In the genomic region with DNA sequence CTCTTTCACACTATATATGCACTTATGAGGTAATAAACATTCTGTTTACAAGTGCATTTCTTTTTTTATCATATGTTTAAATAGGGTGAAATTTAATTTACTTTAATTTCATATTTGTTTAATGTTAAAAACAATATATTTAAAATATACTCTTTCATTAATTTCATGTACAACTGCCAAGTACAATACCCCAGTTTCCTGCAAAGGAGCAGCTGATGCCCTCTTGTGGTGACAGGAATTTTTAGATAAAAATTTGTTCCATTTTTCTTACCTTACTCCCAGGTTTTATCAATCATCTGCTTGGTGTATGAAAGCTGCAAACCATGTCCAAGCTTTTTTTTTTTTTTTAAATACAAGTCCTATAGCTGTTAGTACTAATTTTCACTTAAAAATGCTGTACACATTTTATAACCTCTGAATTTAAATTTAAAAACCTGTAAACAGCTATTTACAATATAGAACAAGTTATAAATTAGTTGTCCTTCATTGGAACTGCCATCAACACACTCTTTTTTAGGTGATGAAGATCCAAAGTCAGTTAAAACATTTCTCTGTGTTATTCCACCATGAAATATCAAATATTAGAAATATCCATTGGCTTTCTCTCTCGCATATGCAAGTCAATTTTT, we compare ENCODE assay signal across 10 cellular contexts. TPM values are rescaled to one million over a fixed set of nuclear protein-coding genes. Genes with fewer than 3 reads are reported as not detected.
A peak's percentile ranks its signal among the peaks of the same experiment; 100 is the strongest.
DNase-seq lines count a peak whose midpoint lies in the region; ATAC-seq, FAIRE-seq and TF ChIP-seq lines count a peak whose summit lies in the region.
"Had no signal": no experiment of that assay in that cellular context is flagged by ENCODE, and none has a peak within 500 bp of the region (broad histone marks: within the 10 kb centered on the region; RNA-seq: fewer than 3 reads in every experiment).

No MANE protein-coding gene starts in this region.

- DNase-seq in OCI-LY7 (ENCODE audit: low spot score) (peak; percentile 12), fibroblast of pulmonary artery (ENCODE audit: low read depth) (peak; percentile 36), occipital lobe (lab: John Stamatoyannopoulos, UW) (no peak), activated gamma-delta T cell treated with Interleukin-2 at 50 U/mL for 16 hours (no peak), A172 (ENCODE audit: low spot score) (no peak)

- H3K4me3 ChIP-seq in OCI-LY7 (ENCODE audit: low read depth, low read length, poor library complexity, severe bottlenecking), result no peak overlapping the region
- no peak overlapping the region for H3K4me3 ChIP-seq in fibroblast of pulmonary artery (replicated peaks; ENCODE audit: low read depth, low read length)
- H3K4me3 ChIP-seq: skin epidermis had no signal

- H3K9me2 ChIP-seq in OCI-LY7 (ENCODE audit: insufficient read depth, low read length), result no peaks in the 10 kb centered on the region

- H2AFZ ChIP-seq in OCI-LY7 (ENCODE audit: low read length), result no peak overlapping the region

- H3K36me3 ChIP-seq in OCI-LY7 (ENCODE audit: insufficient read depth, low read length), result no peaks in the 10 kb centered on the region

- intact Hi-C loops in OCI-LY7 (cut with micrococcal nuclease; ENCODE audit: unreplicated experiment), result loop anchor here (5.0 kb wide), 1 partner anchor 783 kb away; no protein-coding TSS in a partner anchor

- no peaks in the 10 kb centered on the region for H3K79me2 ChIP-seq in OCI-LY7 (ENCODE audit: insufficient read depth, low read depth, low read length)

- TF ChIP-seq CTCF in GM12872 (IDR thresholded peaks at IDR 0.05; ENCODE audit: insufficient read depth, low read depth, low read length), result peak; percentile 46; the same call in 2 of the 3 replicates
- peak; percentile 80 for TF ChIP-seq CTCF in OCI-LY7 (conservative IDR thresholded peaks at IDR 0.05; ENCODE audit: low read length)
- peak; percentile 58 for TF ChIP-seq CTCF in fibroblast of pulmonary artery (IDR thresholded peaks at IDR 0.05; ENCODE audit: low read length, missing control alignments)

- no TSS peak for BruUV-seq in OCI-LY7 (replicated peaks; lab: Mats Ljungman, UMichigan)

- no peak overlapping the region for H3K27ac ChIP-seq in OCI-LY7 (ENCODE audit: low read depth, low read length, poor library complexity, severe bottlenecking)
- H3K27ac ChIP-seq: skin epidermis had no signal

- CTCF ChIA-PET in OCI-LY7 (lab: Charles Lee; ENCODE audit: unreplicated experiment), result no interaction called here

- H3K4me1 ChIP-seq in OCI-LY7 (ENCODE audit: insufficient read depth, low read length, poor library complexity, severe bottlenecking), result no peaks in the 10 kb centered on the region

- H3K9me3 ChIP-seq in OCI-LY7 (ENCODE audit: low read length), result no peaks in the 10 kb centered on the region

- peak; percentile 90 for FAIRE-seq in A204.1 (lab: Jason Lieb, UNC)
- FAIRE-seq: colon had no signal

- ATAC-seq in GM19328 (IDR thresholded peaks at IDR 0.05; ENCODE audit: unreplicated experiment), result no peak

- no peaks in the 10 kb centered on the region for H4K20me1 ChIP-seq in OCI-LY7 (ENCODE audit: insufficient read depth, low read length)

- no peak overlapping the region for H3K4me2 ChIP-seq in OCI-LY7 (ENCODE audit: low read length)

- POLR2A ChIA-PET in OCI-LY7 (lab: Charles Lee), result interaction anchor here (0.6 to 1.1 kb wide), 3 partner anchors 10 to 299 kb away, joined by 3 to 4 read pairs (median 3); no protein-coding TSS in a partner anchor

RNA-seq across cellular contexts. Expression of gene PCDH20, which starts 4.9 kb away (rescaled TPM):
- not detected in 2 replicates for total RNA-seq in OCI-LY7 (2014; rRNA removed; shearing (Covaris generic))
- total RNA-seq in OCI-LY7 (2022) (not detected in 2 replicates), occipital lobe (9.2 TPM)
- total RNA-seq in A172 (2014; rRNA removed; shearing (Covaris generic)), result not detected in 2 replicates

Comparison
In these comparisons a context has a peak if more than half of its experiments do, and no peak if none do; other contexts are left out.
1. DNase-seq: peak in OCI-LY7 (single experiment) and fibroblast of pulmonary artery (single experiment); none in occipital lobe (single experiment), activated gamma-delta T cell treated with Interleukin-2 at 50 U/mL for 16 hours (single experiment) and A172 (single experiment).
2. RNA of gene PCDH20, which starts 4.9 kb away (total RNA-seq): 9.2 TPM in occipital lobe (single experiment); not detected in OCI-LY7 and not detected in A172; every median in the first group is over 10 times any median in the second.
3. Peak in every context shown above with its lines, with median percentiles within 50 percentile points of each other: CTCF ChIP-seq.